15 cellular contexts compared by ENCODE assay signal in the genomic region with DNA sequence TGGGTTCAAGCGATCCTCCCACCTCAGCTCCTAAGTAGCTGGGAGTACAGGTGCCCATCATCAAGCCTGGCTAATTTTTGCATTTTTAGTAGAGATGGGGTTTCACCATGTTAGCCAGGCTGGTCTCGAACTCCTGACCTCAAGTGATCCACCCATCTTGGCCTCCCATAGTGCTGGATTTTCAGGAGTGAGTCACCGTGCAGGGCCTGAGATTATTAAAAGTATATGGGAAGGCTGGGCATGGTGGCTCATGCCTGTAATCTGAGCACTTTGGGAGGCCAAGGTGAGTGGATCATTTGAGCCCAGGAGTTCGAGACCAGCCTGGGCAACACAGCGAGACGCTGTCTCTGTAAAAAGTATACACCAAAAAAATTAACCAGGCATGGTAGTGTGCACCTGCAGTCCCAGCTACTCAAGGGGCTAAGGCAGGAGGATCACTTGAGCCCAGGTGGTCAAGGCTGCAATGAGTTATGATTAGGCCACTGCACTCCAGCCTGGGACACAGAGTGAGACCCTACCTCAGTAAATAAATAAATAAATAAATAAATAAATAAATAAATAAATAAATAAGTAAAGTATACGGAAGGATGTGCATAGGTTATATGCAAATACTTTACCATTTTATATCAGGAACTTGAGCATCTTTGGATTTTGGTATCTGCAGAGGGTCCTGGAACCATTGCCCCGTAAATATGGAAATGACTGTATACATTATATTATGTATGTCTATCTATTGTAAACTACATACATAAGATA. TPM values are rescaled to one million over a fixed set of nuclear protein-coding genes. Genes with fewer than 3 reads are reported as not detected.
DNase-seq lines count a peak whose midpoint lies in the region; ATAC-seq, FAIRE-seq and TF ChIP-seq lines count a peak whose summit lies in the region.
"Had no signal": no experiment of that assay in that cellular context is flagged by ENCODE, and none has a peak within 500 bp of the region (broad histone marks: within the 10 kb centered on the region; RNA-seq: fewer than 3 reads in every experiment).

No MANE protein-coding gene starts in this region.

- H3K27me3 Mint-ChIP-seq in stimulated activated naive CD8-positive, alpha-beta T cell treated with anti-CD3 and anti-CD28 coated beads, Interleukin-15, Interleukin-2, amounts not matched to agents 100 ng/mL and 50 ng/mL, for 24 hours: no peaks in the 10 kb centered on the region

- H3K4me3 ChIP-seq in Peyer's patch: peak overlapping the region in 3 of 4 donors; percentile 44 to 61 (median 49)
- peak overlapping the region; percentile 63 for H3K4me3 ChIP-seq in effector memory CD4-positive, alpha-beta T cell (ENCODE audit: insufficient read depth, low read depth, low read length, poor library complexity, severe bottlenecking)

- no peaks in the 10 kb centered on the region for H3K9me3 ChIP-seq in Peyer's patch
- H3K9me3 ChIP-seq in effector memory CD4-positive, alpha-beta T cell (ENCODE audit: control insufficient read depth, low read length): no peaks in the 10 kb centered on the region
- H3K9me3 ChIP-seq: upper lobe of left lung had no signal

- TF ChIP-seq POLR2A in Peyer's patch (IDR thresholded peaks at IDR 0.05): no peak
- no peak for TF ChIP-seq POLR2A in GM12891 (IDR thresholded peaks at IDR 0.05; ENCODE audit: low read depth, low read length)

- H3K27ac Mint-ChIP-seq in stimulated activated naive CD8-positive, alpha-beta T cell treated with anti-CD3 and anti-CD28 coated beads, Interleukin-15, Interleukin-2, amounts not matched to agents 100 ng/mL and 50 ng/mL, for 24 hours: peak overlapping the region; percentile 99

- peaks cover 0 to 19% (median 11%) of the 10 kb centered on the region in 4 donors for H3K4me1 ChIP-seq in Peyer's patch
- H3K4me1 ChIP-seq in effector memory CD4-positive, alpha-beta T cell (ENCODE audit: control insufficient read depth, insufficient read depth, low read length, poor library complexity, severe bottlenecking): peaks cover 35% of the 10 kb centered on the region
- H3K4me1 ChIP-seq: foreskin keratinocyte had no signal

- H3K36me3 ChIP-seq in Peyer's patch: no peaks in the 10 kb centered on the region
- H3K36me3 ChIP-seq in effector memory CD4-positive, alpha-beta T cell (ENCODE audit: control insufficient read depth, insufficient read depth, low read length): peaks cover 15% of the 10 kb centered on the region
- H3K36me3 ChIP-seq: upper lobe of left lung had no signal

- H3K4me1 Mint-ChIP-seq in stimulated activated naive CD8-positive, alpha-beta T cell treated with anti-CD3 and anti-CD28 coated beads, Interleukin-15, Interleukin-2, amounts not matched to agents 100 ng/mL and 50 ng/mL, for 24 hours (ENCODE audit: low read depth): peaks cover 70% of the 10 kb centered on the region

- no peak for ATAC-seq in stimulated activated naive CD8-positive, alpha-beta T cell treated with anti-CD3 and anti-CD28 coated beads, Interleukin-15, Interleukin-2, amounts not matched to agents 100 U/mL and 50 U/mL, for 24 hours
- no peak for ATAC-seq in HG03045 (IDR thresholded peaks at IDR 0.05; ENCODE audit: unreplicated experiment)
- ATAC-seq: foreskin keratinocyte had no signal

- H3K4me3 Mint-ChIP-seq in stimulated activated naive CD8-positive, alpha-beta T cell treated with anti-CD3 and anti-CD28 coated beads, Interleukin-15, Interleukin-2, amounts not matched to agents 100 ng/mL and 50 ng/mL, for 24 hours: peak overlapping the region; percentile 95

- H3K27me3 ChIP-seq in Peyer's patch: no peaks in the 10 kb centered on the region
- H3K27me3 ChIP-seq in effector memory CD4-positive, alpha-beta T cell (replicated peaks; ENCODE audit: control insufficient read depth, insufficient read depth, low read length, poor library complexity, severe bottlenecking): no peaks in the 10 kb centered on the region
- H3K27me3 ChIP-seq: foreskin keratinocyte, upper lobe of left lung had no signal

- H3K27ac ChIP-seq in Peyer's patch: peak overlapping the region in 1 of 4 donors; percentile 88
- peak overlapping the region; percentile 81 for H3K27ac ChIP-seq in effector memory CD4-positive, alpha-beta T cell (ENCODE audit: insufficient read depth, low read length, poor library complexity, severe bottlenecking)
- H3K27ac ChIP-seq: foreskin keratinocyte had no signal

- DNase-seq in stimulated activated naive CD8-positive, alpha-beta T cell treated with anti-CD3 and anti-CD28 coated beads, Interleukin-15, Interleukin-2, amounts not matched to agents 100 U/mL and 50 U/mL, for 24 hours: no peak
- no peak for DNase-seq in Peyer's patch
- no peak for DNase-seq in effector memory CD4-positive, alpha-beta T cell
- no peak for DNase-seq in RKO (ENCODE audit: low spot score)
- DNase-seq in superior temporal gyrus (ENCODE audit: extremely low spot score): no peak
- DNase-seq in GM12891 (ENCODE audit: insufficient read length, low spot score): no peak
- DNase-seq: foreskin keratinocyte, H7, NCI-H1092 treated with DMSO at 0.1 percent for 48 hours, NCI-H2171 treated with DMSO at 0.1 percent for 48 hours, SIG-M5, upper lobe of left lung had no signal

- FAIRE-seq in GM12891 (lab: Jason Lieb, UNC): no peak
- FAIRE-seq: HepG2 had no signal

- peaks cover 20% of the 10 kb centered on the region for H3K36me3 Mint-ChIP-seq in stimulated activated naive CD8-positive, alpha-beta T cell treated with anti-CD3 and anti-CD28 coated beads, Interleukin-15, Interleukin-2, amounts not matched to agents 100 ng/mL and 50 ng/mL, for 24 hours (ENCODE audit: low read depth)

- TF ChIP-seq CTCF in Peyer's patch (IDR thresholded peaks at IDR 0.05): no peak

- H3K9me3 Mint-ChIP-seq in stimulated activated naive CD8-positive, alpha-beta T cell treated with anti-CD3 and anti-CD28 coated beads, Interleukin-15, Interleukin-2, amounts not matched to agents 100 ng/mL and 50 ng/mL, for 24 hours: peaks cover 9% of the 10 kb centered on the region

TF ChIP-seq in GM12891, 5 proteins besides CTCF, POLR2A, EP300 and RAD21:
- TF ChIP-seq SPI1 (IDR thresholded peaks at IDR 0.05; ENCODE audit: low read depth, low read length): no peak
- TF ChIP-seq POU2F2 (IDR thresholded peaks at IDR 0.05; ENCODE audit: low read depth, low read length): no peak
- TF ChIP-seq POLR2AphosphoS5 (IDR thresholded peaks at IDR 0.05; ENCODE audit: low read depth, low read length): no peak
- TF ChIP-seq PAX5 (IDR thresholded peaks at IDR 0.05; ENCODE audit: insufficient read depth, low read length, severe bottlenecking): no peak

RNA-seq across cellular contexts. Expression of gene IL12RB1, which starts 0.9 kb away (rescaled TPM):
- 10 to 100 TPM in 1 of 4 donors, 1 to 10 TPM in 3; 1.2 to 19.0 (median 2.8) TPM for total RNA-seq in Peyer's patch
- polyA plus RNA-seq in GM12891 (2012; ENCODE audit: low read depth, missing spikeins): 13.5 TPM
- total RNA-seq: H7 had no signal

RNA-seq across cellular contexts. Expression of gene MAST3, which starts 11.7 kb away (rescaled TPM):
- total RNA-seq in Peyer's patch: 10 to 100 TPM; 47.8 to 56.3 (median 52.0) TPM
- 7.2 TPM for polyA plus RNA-seq in GM12891 (2012; ENCODE audit: low read depth, missing spikeins)
